Comparison of ENCODE assay signal across 1 cellular context in the genomic region with DNA sequence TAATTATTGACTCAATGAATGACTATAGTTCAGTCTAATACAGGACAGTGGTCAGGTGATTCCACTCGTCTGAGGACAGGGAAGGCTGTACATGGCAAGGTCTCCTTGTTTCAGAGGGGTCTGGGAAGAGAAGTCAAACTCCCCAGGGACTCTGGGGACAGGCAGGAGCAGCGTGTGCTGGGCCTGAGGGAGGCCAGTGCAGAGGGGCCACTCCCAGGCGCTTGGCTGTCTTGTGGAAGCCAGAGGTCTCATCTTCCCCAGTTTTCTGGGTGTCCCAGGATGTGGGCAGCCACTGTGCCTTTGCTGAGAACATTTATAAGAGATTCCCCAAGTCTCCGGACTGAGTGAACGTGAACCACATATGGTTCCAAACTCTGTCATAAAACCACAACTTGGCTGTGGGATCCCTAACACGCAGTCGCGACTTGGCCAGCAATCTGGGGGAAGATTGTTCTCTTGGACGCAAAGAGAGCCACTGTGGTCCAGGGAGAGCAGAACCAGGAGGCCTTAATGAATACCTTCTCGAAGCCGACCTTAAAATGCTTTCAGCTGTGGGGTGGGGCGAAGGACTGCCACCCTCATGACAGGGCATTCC.
TF ChIP-seq lines count a peak whose summit lies in the region.

No MANE protein-coding gene starts in this region.

TF ChIP-seq in SK-N-SH, 30 proteins besides CTCF, POLR2A, EP300 and RAD21 (continued from another document):
- no peak for TF ChIP-seq MEF2A (IDR thresholded peaks at IDR 0.05; ENCODE audit: borderline replicate concordance, low read depth)
- TF ChIP-seq, protein P1, sequence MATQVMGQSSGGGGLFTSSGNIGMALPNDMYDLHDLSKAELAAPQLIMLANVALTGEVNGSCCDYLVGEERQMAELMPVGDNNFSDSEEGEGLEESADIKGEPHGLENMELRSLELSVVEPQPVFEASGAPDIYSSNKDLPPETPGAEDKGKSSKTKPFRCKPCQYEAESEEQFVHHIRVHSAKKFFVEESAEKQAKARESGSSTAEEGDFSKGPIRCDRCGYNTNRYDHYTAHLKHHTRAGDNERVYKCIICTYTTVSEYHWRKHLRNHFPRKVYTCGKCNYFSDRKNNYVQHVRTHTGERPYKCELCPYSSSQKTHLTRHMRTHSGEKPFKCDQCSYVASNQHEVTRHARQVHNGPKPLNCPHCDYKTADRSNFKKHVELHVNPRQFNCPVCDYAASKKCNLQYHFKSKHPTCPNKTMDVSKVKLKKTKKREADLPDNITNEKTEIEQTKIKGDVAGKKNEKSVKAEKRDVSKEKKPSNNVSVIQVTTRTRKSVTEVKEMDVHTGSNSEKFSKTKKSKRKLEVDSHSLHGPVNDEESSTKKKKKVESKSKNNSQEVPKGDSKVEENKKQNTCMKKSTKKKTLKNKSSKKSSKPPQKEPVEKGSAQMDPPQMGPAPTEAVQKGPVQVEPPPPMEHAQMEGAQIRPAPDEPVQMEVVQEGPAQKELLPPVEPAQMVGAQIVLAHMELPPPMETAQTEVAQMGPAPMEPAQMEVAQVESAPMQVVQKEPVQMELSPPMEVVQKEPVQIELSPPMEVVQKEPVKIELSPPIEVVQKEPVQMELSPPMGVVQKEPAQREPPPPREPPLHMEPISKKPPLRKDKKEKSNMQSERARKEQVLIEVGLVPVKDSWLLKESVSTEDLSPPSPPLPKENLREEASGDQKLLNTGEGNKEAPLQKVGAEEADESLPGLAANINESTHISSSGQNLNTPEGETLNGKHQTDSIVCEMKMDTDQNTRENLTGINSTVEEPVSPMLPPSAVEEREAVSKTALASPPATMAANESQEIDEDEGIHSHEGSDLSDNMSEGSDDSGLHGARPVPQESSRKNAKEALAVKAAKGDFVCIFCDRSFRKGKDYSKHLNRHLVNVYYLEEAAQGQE (IDR thresholded peaks at IDR 0.05; ENCODE audit: low read depth, low read length) = no peak
- TF ChIP-seq FOXJ3 (CRISPR knock-in tag; IDR thresholded peaks at IDR 0.05) = no peak
